Comparison of ENCODE assay signal across 7 cellular contexts in the genomic region with DNA sequence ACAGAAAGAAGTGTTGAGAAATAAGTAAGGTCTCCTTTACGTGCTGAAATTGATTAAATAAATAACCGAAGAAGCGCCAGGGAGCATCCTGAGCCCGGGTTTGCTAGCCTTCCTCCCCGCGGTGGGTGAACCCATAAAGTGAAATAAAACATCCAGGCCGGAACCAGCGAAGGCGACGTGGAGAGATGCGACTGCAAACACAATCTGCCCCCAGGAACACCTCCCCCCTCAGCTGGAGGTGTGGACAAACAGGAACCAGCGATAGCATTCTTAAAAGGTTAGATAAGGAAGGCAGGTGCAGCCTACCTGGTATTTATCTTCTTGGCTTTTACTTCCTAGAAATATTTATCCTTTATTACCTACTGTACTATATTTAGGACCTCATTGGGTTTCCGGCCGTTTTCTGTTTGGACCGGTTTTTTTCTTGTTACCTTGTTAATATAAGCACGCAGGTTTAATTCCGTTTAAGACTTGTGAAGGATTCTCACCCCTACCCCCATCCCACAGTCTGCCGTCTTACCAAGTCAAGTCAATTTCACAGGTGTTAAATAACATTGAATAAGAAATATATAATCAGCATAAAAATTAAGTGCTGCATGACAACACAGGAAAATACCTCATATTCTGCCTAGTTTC.
DNase-seq lines count a peak whose midpoint lies in the region; ATAC-seq and TF ChIP-seq lines count a peak whose summit lies in the region.

No MANE protein-coding gene starts in this region.

- peak overlapping the region; percentile 67 for H3K4me3 Mint-ChIP-seq in activated naive CD8-positive, alpha-beta T cell treated with anti-CD3 and anti-CD28 coated beads, Interleukin-2, amount 50 U/mL, for 24 hours

- H3K9me3 Mint-ChIP-seq in activated naive CD8-positive, alpha-beta T cell treated with anti-CD3 and anti-CD28 coated beads, Interleukin-2, amount 50 U/mL, for 24 hours, result no peaks in the 10 kb centered on the region

- H3K27ac ChIP-seq in neutrophil, result peak overlapping the region; percentile 65
- H3K27ac ChIP-seq in substantia nigra (ENCODE audit: low read depth, low read length, poor library complexity, severe bottlenecking), result no peak overlapping the region

- peak overlapping the region; percentile 57 to 64 for H3K4me3 ChIP-seq in neutrophil (ENCODE audit: low read depth in 1 of 2, low read length in 1 of 2)

- peaks cover 29% of the 10 kb centered on the region for H3K27me3 Mint-ChIP-seq in activated naive CD8-positive, alpha-beta T cell treated with anti-CD3 and anti-CD28 coated beads, Interleukin-2, amount 50 U/mL, for 24 hours

- H3K4me1 ChIP-seq in neutrophil (ENCODE audit: control insufficient read depth in 1 of 2, insufficient read depth in 1 of 2, low read depth in 1 of 2, low read length in 1 of 2), result peaks cover 24 to 31% of the 10 kb centered on the region in 2 experiments

- H3K36me3 ChIP-seq in neutrophil, result no peaks in the 10 kb centered on the region

- no peak for ATAC-seq in activated naive CD8-positive, alpha-beta T cell treated with anti-CD3 and anti-CD28 coated beads, Interleukin-2, amount 50 U/mL, for 24 hours
- no peak for ATAC-seq in HG02981 (IDR thresholded peaks at IDR 0.05; ENCODE audit: unreplicated experiment)

- no peaks in the 10 kb centered on the region for H3K36me3 Mint-ChIP-seq in activated naive CD8-positive, alpha-beta T cell treated with anti-CD3 and anti-CD28 coated beads, Interleukin-2, amount 50 U/mL, for 24 hours (ENCODE audit: low read depth)

- H3K27me3 ChIP-seq in neutrophil, result no peaks in the 10 kb centered on the region

- peak; percentile 70 for DNase-seq in DMS79 treated with DMSO at 0.1 percent for 48 hours (lab: John Stamatoyannopoulos, UW)
- peak; percentile 91 for DNase-seq in NCI-H2196 treated with DMSO at 0.1 percent for 48 hours (lab: John Stamatoyannopoulos, UW; ENCODE audit: unreplicated experiment)
- no peak for DNase-seq in activated naive CD8-positive, alpha-beta T cell treated with anti-CD3 and anti-CD28 coated beads, Interleukin-2, amount 50 U/mL, for 24 hours
- no peak for DNase-seq in substantia nigra (lab: John Stamatoyannopoulos, UW)
- no peak for DNase-seq in superior temporal gyrus (ENCODE audit: extremely low spot score)

- H3K27ac Mint-ChIP-seq in activated naive CD8-positive, alpha-beta T cell treated with anti-CD3 and anti-CD28 coated beads, Interleukin-2, amount 50 U/mL, for 24 hours, result peak overlapping the region; percentile 30

- TF ChIP-seq CTCF in neutrophil (IDR thresholded peaks at IDR 0.05), result no peak

- peaks cover 45% of the 10 kb centered on the region for H3K4me1 Mint-ChIP-seq in activated naive CD8-positive, alpha-beta T cell treated with anti-CD3 and anti-CD28 coated beads, Interleukin-2, amount 50 U/mL, for 24 hours

- H3K9me3 ChIP-seq in neutrophil, result no peaks in the 10 kb centered on the region

Comparison
In these comparisons a context has a peak if more than half of its experiments do, and no peak if none do; other contexts are left out.
1. DNase-seq: peak in DMS79 treated with DMSO at 0.1 percent for 48 hours (single experiment) and NCI-H2196 treated with DMSO at 0.1 percent for 48 hours (single experiment); none in activated naive CD8-positive, alpha-beta T cell treated with anti-CD3 and anti-CD28 coated beads, Interleukin-2, amount 50 U/mL, for 24 hours (single experiment), substantia nigra (0 of 49) and superior temporal gyrus (single experiment).